ENCODE assay signal across 16 cellular contexts in the genomic region with DNA sequence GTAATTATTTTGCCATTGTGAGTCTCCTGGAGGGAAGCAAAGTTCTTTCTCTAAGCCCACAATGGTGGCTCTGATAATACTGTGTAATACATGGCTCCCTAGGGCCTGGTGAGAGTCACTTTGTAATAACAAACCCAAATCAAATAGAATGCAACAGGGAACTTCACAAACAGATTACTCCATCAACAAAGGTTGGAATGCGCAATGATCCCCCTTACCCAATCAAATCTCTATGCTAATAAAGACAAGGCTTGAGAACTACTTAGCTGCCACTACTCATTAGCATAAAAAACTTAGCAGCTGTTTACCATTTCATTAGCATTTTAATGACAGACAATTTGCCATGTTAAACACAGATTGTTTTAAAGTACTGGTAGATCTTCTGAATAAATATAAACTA.
DNase-seq lines count a peak whose midpoint lies in the region; ATAC-seq and FAIRE-seq lines count a peak whose summit lies in the region.
"Had no signal": no experiment of that assay in that cellular context is flagged by ENCODE, and none has a peak within 500 bp of the region (broad histone marks: within the 10 kb centered on the region; RNA-seq: fewer than 3 reads in every experiment).

No MANE protein-coding gene starts in this region.

- FAIRE-seq in urothelium cell line (lab: Jason Lieb, UNC), result no peak

- no peak overlapping the region for H3K9ac ChIP-seq in iPS-18a (ENCODE audit: low read length)
- H3K9ac ChIP-seq in neuronal stem cell (ENCODE audit: low read depth, low read length, poor library complexity), result no peak overlapping the region

- ATAC-seq in HG03378 (IDR thresholded peaks at IDR 0.05; ENCODE audit: unreplicated experiment), result no peak
- ATAC-seq: HCT116, SK-N-SH treated with all-trans-retinoic acid at 6 μM for 48 hours had no signal

- peaks cover 25% of the 10 kb centered on the region for H3K4me1 ChIP-seq in iPS-18a (ENCODE audit: control insufficient read depth, low read depth, low read length)
- H3K4me1 ChIP-seq in neuronal stem cell (ENCODE audit: control insufficient read depth in 2 of 2, insufficient read depth in 1 of 2, low read depth in 1 of 2, low read length in 2 of 2), result peaks cover 0 to 3% of the 10 kb centered on the region in 2 donors
- H3K4me1 ChIP-seq: Peyer's patch had no signal

- H3K4me3 ChIP-seq in iPS-18a (ENCODE audit: low read length), result peak overlapping the region; percentile 15
- H3K4me3 ChIP-seq in neuronal stem cell (ENCODE audit: low read length in 2 of 2), result no peak overlapping the region
- H3K4me3 ChIP-seq: Peyer's patch had no signal

- no peak overlapping the region for H3K23ac ChIP-seq in neuronal stem cell (ENCODE audit: low read depth, low read length, poor library complexity)

- no peaks in the 10 kb centered on the region for H3K79me1 ChIP-seq in neuronal stem cell (ENCODE audit: low read depth, low read length)

- H3K27ac ChIP-seq in iPS-18a (ENCODE audit: low read length) (no peak overlapping the region), neuronal stem cell (replicated peaks; ENCODE audit: low read length) (no peak overlapping the region)
- H3K27ac ChIP-seq: C4-2B, Peyer's patch had no signal

- H2AK5ac ChIP-seq in neuronal stem cell (ENCODE audit: low read depth, low read length), result no peak overlapping the region

- H3K9me3 ChIP-seq in iPS-18a (ENCODE audit: control insufficient read depth, low read depth, low read length) (no peaks in the 10 kb centered on the region), neuronal stem cell (replicated peaks in 1 of 2; ENCODE audit: control insufficient read depth in 2 of 2, insufficient read depth in 1 of 2, low read depth in 1 of 2, low read length in 2 of 2) (no peaks in the 10 kb centered on the region)
- H3K9me3 ChIP-seq: Peyer's patch had no signal

- no peak overlapping the region for H2AFZ ChIP-seq in neuronal stem cell (ENCODE audit: low read length)

- H3K18ac ChIP-seq in neuronal stem cell (ENCODE audit: low read length), result no peak overlapping the region

- DNase-seq in NCI-H146 (lab: John Stamatoyannopoulos, UW) (peak; percentile 15), NCI-H146 treated with DMSO at 0.1 percent for 48 hours (lab: John Stamatoyannopoulos, UW; ENCODE audit: unreplicated experiment) (no peak), NCI-H69 (lab: John Stamatoyannopoulos, UW) (peak; percentile 74), neuronal stem cell (ENCODE audit: low spot score) (peak; percentile 47), T1000 (lab: John Stamatoyannopoulos, UW) (no peak), urothelium cell line (ENCODE audit: low spot score) (no peak)
- DNase-seq: MV-4-11, NCI-H2029 treated with DMSO at 0.1 percent for 48 hours, NCI-H526, Peyer's patch, Right ventricle myocardium superior had no signal

- H3K4ac ChIP-seq in neuronal stem cell (ENCODE audit: low read length), result no peak overlapping the region

- H3K14ac ChIP-seq in neuronal stem cell (ENCODE audit: low read length), result no peak overlapping the region

- no peaks in the 10 kb centered on the region for H3K36me3 ChIP-seq in iPS-18a (ENCODE audit: control insufficient read depth, low read depth, low read length)
- no peaks in the 10 kb centered on the region for H3K36me3 ChIP-seq in neuronal stem cell (replicated peaks in 1 of 2; ENCODE audit: control insufficient read depth in 2 of 2, insufficient read depth in 2 of 2, low read length in 2 of 2)
- H3K36me3 ChIP-seq: Peyer's patch had no signal

- H2BK15ac ChIP-seq in neuronal stem cell (ENCODE audit: low read length), result no peak overlapping the region

- no peak overlapping the region for H2BK120ac ChIP-seq in neuronal stem cell (ENCODE audit: low read depth, low read length)

- H2BK5ac ChIP-seq in neuronal stem cell (ENCODE audit: low read length), result no peak overlapping the region

- H2BK12ac ChIP-seq in neuronal stem cell (ENCODE audit: low read length), result no peak overlapping the region

- no peak overlapping the region for H3K4me2 ChIP-seq in neuronal stem cell (ENCODE audit: insufficient read depth, low read length, poor library complexity, severe bottlenecking)

- no peak overlapping the region for H4K8ac ChIP-seq in neuronal stem cell (ENCODE audit: low read depth, low read length)

- H4K91ac ChIP-seq in neuronal stem cell (ENCODE audit: low read depth, low read length, poor library complexity), result no peak overlapping the region

- WGBS in neuronal stem cell (ENCODE audit: extremely low coverage in 2 of 2, insufficient read length in 2 of 2, insufficient replicate concordance in 1 of 2), 2 donors, result no CpG with 5 or more reads among the region's 1 CpG

- peaks cover 34% of the 10 kb centered on the region for H3K27me3 ChIP-seq in iPS-18a (ENCODE audit: control insufficient read depth, insufficient read depth, low read length)
- H3K27me3 ChIP-seq in neuronal stem cell (ENCODE audit: control insufficient read depth in 3 of 3, insufficient read depth in 3 of 3, low read depth in 1 of 3, low read length in 3 of 3), result no peaks in the 10 kb centered on the region
- H3K27me3 ChIP-seq: Peyer's patch had no signal

Comparison
In these comparisons a context has a peak if more than half of its experiments do, and no peak if none do; other contexts are left out.
1. DNase-seq: peak in NCI-H146 (single experiment), NCI-H69 (single experiment) and neuronal stem cell (single experiment); none in NCI-H146 treated with DMSO at 0.1 percent for 48 hours (single experiment), T1000 (single experiment) and urothelium cell line (single experiment).